8 cellular contexts compared by ENCODE assay signal in the genomic region with DNA sequence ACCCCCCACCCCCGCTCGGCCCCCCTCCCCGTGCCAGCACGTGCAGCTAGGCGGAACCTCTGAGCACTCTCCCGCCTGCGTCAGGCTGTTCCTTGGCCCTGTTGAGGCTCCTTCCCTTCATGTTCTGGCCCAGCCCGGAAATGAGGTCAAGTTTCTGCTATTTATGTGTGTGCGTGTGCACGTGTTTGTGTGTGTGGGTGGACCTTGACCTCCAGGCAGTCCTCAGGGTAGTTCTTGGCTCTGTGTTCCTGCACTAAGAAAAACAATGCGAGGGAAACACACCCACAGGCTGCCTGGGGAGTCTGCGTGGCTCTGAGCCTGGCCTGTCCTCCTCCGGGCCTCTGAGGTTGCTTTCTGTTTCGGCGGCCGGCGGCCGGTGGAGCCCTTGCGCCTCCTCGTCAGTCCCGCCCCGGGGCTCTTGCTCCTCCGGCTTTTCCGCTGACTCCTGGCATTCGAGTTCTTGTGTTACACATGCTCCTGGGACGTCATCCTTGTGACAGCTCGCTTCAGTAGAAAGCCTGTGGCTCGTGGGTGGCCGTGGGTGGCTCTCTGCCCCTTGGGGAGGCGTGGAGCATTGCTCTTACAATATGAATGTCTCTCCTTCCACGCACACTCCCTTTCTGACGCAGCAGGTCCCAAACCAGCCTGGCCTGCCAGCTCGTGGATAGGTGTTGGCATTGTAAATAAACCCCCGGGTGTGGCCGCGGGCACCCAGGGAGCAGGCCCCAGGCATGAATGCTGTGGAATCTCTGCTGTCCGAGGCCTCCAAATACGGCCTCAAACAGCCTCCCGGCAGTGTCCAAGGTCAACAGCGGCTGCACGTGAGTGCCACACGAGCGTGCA. TPM values are rescaled to one million over a fixed set of nuclear protein-coding genes. Genes with fewer than 3 reads are reported as not detected.
DNase-seq lines count a peak whose midpoint lies in the region; ATAC-seq and TF ChIP-seq lines count a peak whose summit lies in the region.

No MANE protein-coding gene starts in this region.

- H3K27ac Mint-ChIP-seq in activated naive CD8-positive, alpha-beta T cell treated with anti-CD3 and anti-CD28 coated beads, Interleukin-2, amount 10 ng/mL, durations not matched to agents 7 days and 5 days: peak overlapping the region; percentile 98
- H3K27ac Mint-ChIP-seq in type B pancreatic cell: peak overlapping the region; percentile 94

- H3K4me1 ChIP-seq in SJCRH30: peaks cover 24% of the 10 kb centered on the region
- peaks cover 18% of the 10 kb centered on the region for H3K4me1 ChIP-seq in parathyroid adenoma

- H3K79me2 ChIP-seq in parathyroid adenoma: peaks cover 20% of the 10 kb centered on the region

- peak overlapping the region; percentile 44 for H2AFZ ChIP-seq in parathyroid adenoma

- peak; percentile 45 for ATAC-seq in HG03039 (IDR thresholded peaks at IDR 0.05; ENCODE audit: unreplicated experiment)
- ATAC-seq in activated naive CD8-positive, alpha-beta T cell treated with anti-CD3 and anti-CD28 coated beads, Interleukin-2, amount 10 ng/mL, durations not matched to agents 7 days and 5 days (ENCODE audit: low read depth): peak; percentile 65
- ATAC-seq in Right ventricle myocardium superior (ENCODE audit: poor library complexity): peak; percentile 89

- H3K27ac ChIP-seq in SJCRH30 (no peak overlapping the region), parathyroid adenoma (peak overlapping the region; percentile 88)

- H3K4me3 Mint-ChIP-seq in activated naive CD8-positive, alpha-beta T cell treated with anti-CD3 and anti-CD28 coated beads, Interleukin-2, amount 10 ng/mL, durations not matched to agents 7 days and 5 days: peak overlapping the region; percentile 84
- peak overlapping the region; percentile 82 for H3K4me3 Mint-ChIP-seq in type B pancreatic cell

- H3K4me2 ChIP-seq in parathyroid adenoma (ENCODE audit: low read length): peak overlapping the region; percentile 65

- H3K27me3 ChIP-seq in SJCRH30 (peaks cover 9% of the 10 kb centered on the region; the same call in 1 of the 2 replicates), parathyroid adenoma (ENCODE audit: control insufficient read depth, insufficient read depth, low read length) (no peaks in the 10 kb centered on the region)

- H3K36me3 ChIP-seq in SJCRH30: no peaks in the 10 kb centered on the region
- no peaks in the 10 kb centered on the region for H3K36me3 ChIP-seq in parathyroid adenoma (ENCODE audit: control insufficient read depth, insufficient read depth, low read length)

- peaks cover 16% of the 10 kb centered on the region for H3K36me3 Mint-ChIP-seq in activated naive CD8-positive, alpha-beta T cell treated with anti-CD3 and anti-CD28 coated beads, Interleukin-2, amount 10 ng/mL, durations not matched to agents 7 days and 5 days
- H3K36me3 Mint-ChIP-seq in type B pancreatic cell: no peaks in the 10 kb centered on the region

- H3K9ac ChIP-seq in parathyroid adenoma: no peak overlapping the region

- peaks cover 42% of the 10 kb centered on the region for H3K4me1 Mint-ChIP-seq in activated naive CD8-positive, alpha-beta T cell treated with anti-CD3 and anti-CD28 coated beads, Interleukin-2, amount 10 ng/mL, durations not matched to agents 7 days and 5 days
- H3K4me1 Mint-ChIP-seq in type B pancreatic cell (ENCODE audit: unreplicated experiment): peaks cover 22% of the 10 kb centered on the region

- intact Hi-C loops in Right ventricle myocardium superior (cut with DNase I): no loop called here

- H3K4me3 ChIP-seq in SJCRH30: peak overlapping the region; percentile 29
- peak overlapping the region; percentile 39 for H3K4me3 ChIP-seq in parathyroid adenoma (ENCODE audit: low read depth, low read length)

- H3K27me3 Mint-ChIP-seq in activated naive CD8-positive, alpha-beta T cell treated with anti-CD3 and anti-CD28 coated beads, Interleukin-2, amount 10 ng/mL, durations not matched to agents 7 days and 5 days: no peaks in the 10 kb centered on the region
- no peaks in the 10 kb centered on the region for H3K27me3 Mint-ChIP-seq in type B pancreatic cell

- H3K9me3 ChIP-seq in SJCRH30 (replicated peaks) (no peaks in the 10 kb centered on the region), parathyroid adenoma (ENCODE audit: control insufficient read depth, low read length) (no peaks in the 10 kb centered on the region)

- TF ChIP-seq CTCF in parathyroid adenoma (IDR thresholded peaks at IDR 0.05): peak; percentile 16
- no peak for TF ChIP-seq CTCF in type B pancreatic cell (conservative IDR thresholded peaks at IDR 0.05)

- no peaks in the 10 kb centered on the region for H3K9me3 Mint-ChIP-seq in activated naive CD8-positive, alpha-beta T cell treated with anti-CD3 and anti-CD28 coated beads, Interleukin-2, amount 10 ng/mL, durations not matched to agents 7 days and 5 days
- H3K9me3 Mint-ChIP-seq in type B pancreatic cell: no peaks in the 10 kb centered on the region

- POLR2A ChIA-PET in activated naive CD8-positive, alpha-beta T cell treated with anti-CD3 and anti-CD28 coated beads, Interleukin-2, amount 10 ng/mL, durations not matched to agents 7 days and 5 days (lab: Charles Lee): interaction anchor here (0.6 to 4.8 kb wide), 13 partner anchors 10 to 1427 kb away, joined by 3 to 60 read pairs (median 5); partner anchors contain the start of genes RGS19 and SLCO4A1

- DNase-seq in NK-92 treated with Interleukin-12 subunit alpha and Interleukin-12 subunit beta, amount 100 ng/mL, for 24 hours (lab: John Stamatoyannopoulos, UW): peak; percentile 62
- DNase-seq in NK-92 (lab: John Stamatoyannopoulos, UW; ENCODE audit: unreplicated experiment) (no peak), SJCRH30 (peak; percentile 87 to 88), Right ventricle myocardium superior (peak; percentile 95), type B pancreatic cell (ENCODE audit: extremely low spot score, unreplicated experiment) (no peak)
- DNase-seq in activated naive CD8-positive, alpha-beta T cell treated with anti-CD3 and anti-CD28 coated beads, Interleukin-2, amount 10 ng/mL, durations not matched to agents 7 days and 5 days: peak; percentile 74

RNA-seq across cellular contexts. Expression of gene SLCO4A1, which starts 10.0 kb away (rescaled TPM):
- total RNA-seq in SJCRH30 (2014; rRNA removed; shearing (Covaris generic)): 3.9 and 5.8 TPM in 2 replicates
- total RNA-seq in activated naive CD8-positive, alpha-beta T cell treated with anti-CD3 and anti-CD28 coated beads, Interleukin-2, amount 10 ng/mL, durations not matched to agents 7 days and 5 days: 10 to 100 TPM; 57.5 to 61.9 TPM
- total RNA-seq in Right ventricle myocardium superior: 12.1 TPM
- total RNA-seq in type B pancreatic cell (ENCODE audit: low replicate concordance): 2.6 and 5.3 TPM in 2 replicates

RNA-seq across cellular contexts. Expression of gene NTSR1, which starts 56.4 kb away (rescaled TPM):
- total RNA-seq in SJCRH30 (2014; rRNA removed; shearing (Covaris generic)): 0.02 TPM in 1 of 2 replicates, not detected in the other
- total RNA-seq in activated naive CD8-positive, alpha-beta T cell treated with anti-CD3 and anti-CD28 coated beads, Interleukin-2, amount 10 ng/mL, durations not matched to agents 7 days and 5 days: under 1 TPM; 0.33 to 0.37 TPM
- not detected for total RNA-seq in Right ventricle myocardium superior
- 0.24 TPM in 1 of 2 replicates, not detected in the other for total RNA-seq in type B pancreatic cell (ENCODE audit: low replicate concordance)

Comparison
In these comparisons a context has a peak if more than half of its experiments do, and no peak if none do; other contexts are left out.
1. DNase-seq: peak in NK-92 treated with Interleukin-12 subunit alpha and Interleukin-12 subunit beta, amount 100 ng/mL, for 24 hours (single experiment), SJCRH30 (2 of 2), activated naive CD8-positive, alpha-beta T cell treated with anti-CD3 and anti-CD28 coated beads, Interleukin-2, amount 10 ng/mL, durations not matched to agents 7 days and 5 days (single experiment) and Right ventricle myocardium superior (single experiment); none in NK-92 (single experiment) and type B pancreatic cell (single experiment).
2. Peak in every context shown above with its lines, with median percentiles within 50 percentile points of each other: ATAC-seq.